ENCODE assay signal across 8 cellular contexts in the genomic region with DNA sequence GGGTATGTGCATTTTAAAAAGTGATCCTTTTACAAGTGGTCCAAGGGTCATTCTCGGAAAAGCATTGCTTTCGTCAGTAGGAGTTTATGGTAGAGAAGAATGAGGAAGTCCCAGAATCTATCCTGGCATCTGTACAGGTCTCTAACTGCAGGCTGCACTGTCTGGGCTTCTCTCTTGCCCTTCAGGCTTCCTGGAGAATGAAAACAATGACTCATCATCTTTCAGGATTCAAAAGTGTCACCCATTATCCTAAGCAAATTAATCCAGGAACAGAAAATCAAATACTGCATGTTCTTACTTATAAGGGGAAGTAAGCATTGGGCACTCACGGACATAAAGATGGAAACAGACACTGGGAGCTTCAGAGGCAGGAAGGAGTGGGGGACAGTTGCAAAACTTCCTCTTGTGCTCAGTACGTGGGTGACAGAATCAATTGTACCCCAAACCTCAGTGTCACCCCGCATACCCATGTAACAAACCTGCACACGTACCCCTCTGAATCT.
DNase-seq lines count a peak whose midpoint lies in the region; TF ChIP-seq lines count a peak whose summit lies in the region.

No MANE protein-coding gene starts in this region.

- intact Hi-C loops in dorsolateral prefrontal cortex (cut with DNase I), result no loop called here

- H3K9ac ChIP-seq in muscle layer of colon (ENCODE audit: low read length), result no peak overlapping the region
- no peak overlapping the region for H3K9ac ChIP-seq in MM.1S (ENCODE audit: low read length)

- H3K4me1 ChIP-seq in muscle layer of colon (ENCODE audit: insufficient read depth, low read length) (peaks cover 42% of the 10 kb centered on the region), MM.1S (ENCODE audit: low read length) (no peaks in the 10 kb centered on the region)

- TF ChIP-seq CTCF in C4-2B (conservative IDR thresholded peaks at IDR 0.05), result no peak
- no peak for TF ChIP-seq CTCF in dorsolateral prefrontal cortex (IDR thresholded peaks at IDR 0.05 in 54 of 56, conservative IDR thresholded peaks at IDR 0.05 in 2 of 56; ENCODE audit: low read depth in 1 of 56, partially characterized antibody in 56 of 56)
- TF ChIP-seq CTCF in MM.1S (IDR thresholded peaks at IDR 0.05; ENCODE audit: low read length), result no peak

- H3K9me3 ChIP-seq in muscle layer of colon (ENCODE audit: low read length), result no peaks in the 10 kb centered on the region
- H3K9me3 ChIP-seq in MM.1S (replicated peaks; ENCODE audit: insufficient read depth, low read length), result no peaks in the 10 kb centered on the region

- no peaks in the 10 kb centered on the region for H3K36me3 ChIP-seq in muscle layer of colon (ENCODE audit: insufficient read depth, low read length)
- no peaks in the 10 kb centered on the region for H3K36me3 ChIP-seq in MM.1S (replicated peaks; ENCODE audit: insufficient read depth, low read length)

- H3K27ac ChIP-seq in C4-2B (peak overlapping the region; percentile 83), dorsolateral prefrontal cortex (peak overlapping the region in 39 of 59 donors; percentile 1 to 82 (median 52)), muscle layer of colon (ENCODE audit: low read depth, low read length) (peak overlapping the region; percentile 79), MM.1S (ENCODE audit: low read length) (no peak overlapping the region)

- H3F3A ChIP-seq in MM.1S (ENCODE audit: insufficient read depth, low read length), result no peaks in the 10 kb centered on the region

- H2AFZ ChIP-seq in MM.1S (ENCODE audit: low read length), result no peak overlapping the region

- no peak overlapping the region for H3K4me3 ChIP-seq in dorsolateral prefrontal cortex
- H3K4me3 ChIP-seq in muscle layer of colon (ENCODE audit: low read depth in 1 of 2, low read length in 2 of 2), result no peak overlapping the region
- no peak overlapping the region for H3K4me3 ChIP-seq in MM.1S (ENCODE audit: low read length)

- peak; percentile 48 for DNase-seq in NCI-H2196 treated with DMSO at 0.1 percent for 48 hours (lab: John Stamatoyannopoulos, UW; ENCODE audit: unreplicated experiment)
- DNase-seq in dorsolateral prefrontal cortex, result no peak
- no peak for DNase-seq in NCI-H2107 (lab: John Stamatoyannopoulos, UW)
- no peak for DNase-seq in amniotic stem cell (lab: John Stamatoyannopoulos, UW)
- no peak for DNase-seq in NCI-H526 (lab: John Stamatoyannopoulos, UW)
- no peak for DNase-seq in MM.1S

- no peaks in the 10 kb centered on the region for H3K9me2 ChIP-seq in MM.1S (replicated peaks; ENCODE audit: insufficient read depth, low read length)

- H4K20me1 ChIP-seq in MM.1S (ENCODE audit: insufficient read depth, low read length), result no peaks in the 10 kb centered on the region

- H3K27me3 ChIP-seq in dorsolateral prefrontal cortex (no peaks in the 10 kb centered on the region), muscle layer of colon (ENCODE audit: control insufficient read depth in 1 of 2, insufficient read depth in 2 of 2, low read length in 2 of 2) (no peaks in the 10 kb centered on the region), MM.1S (replicated peaks; ENCODE audit: insufficient read depth, low read length) (no peaks in the 10 kb centered on the region)

- H3K4me2 ChIP-seq in MM.1S (ENCODE audit: low read depth, low read length), result no peak overlapping the region

- H3K79me2 ChIP-seq in MM.1S (ENCODE audit: low read length), result no peaks in the 10 kb centered on the region
